ENCODE assay signal across 8 cellular contexts in the genomic region with DNA sequence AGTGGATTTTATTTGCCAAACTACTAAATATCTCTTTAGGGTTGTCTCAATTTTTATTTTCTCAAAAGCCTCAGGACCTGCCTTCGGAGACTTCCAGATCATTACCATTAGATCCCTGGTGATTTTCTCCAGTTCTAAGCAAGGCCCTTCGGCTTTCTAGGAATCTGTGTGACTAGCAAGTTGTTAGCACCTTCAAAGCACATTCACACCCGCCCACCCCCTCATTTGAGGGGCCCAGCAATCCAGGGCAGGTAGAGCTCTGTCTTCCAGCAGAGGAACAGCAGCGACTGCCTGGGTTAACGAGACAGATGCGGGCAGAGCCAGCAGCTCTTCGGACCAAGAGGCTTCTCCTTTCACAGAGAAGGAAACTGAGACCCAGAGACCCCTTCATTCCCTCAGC. TPM values are rescaled to one million over a fixed set of nuclear protein-coding genes. Genes with fewer than 3 reads are reported as not detected.
A peak's percentile ranks its signal among the peaks of the same experiment; 100 is the strongest.
DNase-seq lines count a peak whose midpoint lies in the region; ATAC-seq, FAIRE-seq and TF ChIP-seq lines count a peak whose summit lies in the region.
"Had no signal": no experiment of that assay in that cellular context is flagged by ENCODE, and none has a peak within 500 bp of the region (broad histone marks: within the 10 kb centered on the region; RNA-seq: fewer than 3 reads in every experiment).

No MANE protein-coding gene starts in this region.

- H4K91ac ChIP-seq in IMR-90 (ENCODE audit: insufficient read depth, low read depth, low read length) = peak overlapping the region; percentile 90

- H3K4me1 ChIP-seq in IMR-90 (ENCODE audit: control insufficient read depth, insufficient read depth, low read length) = peaks cover 38% of the 10 kb centered on the region
- peaks cover 35 to 57% of the 10 kb centered on the region in 2 donors for H3K4me1 ChIP-seq in kidney (ENCODE audit: control insufficient read depth in 1 of 2, insufficient read depth in 1 of 2, low read depth in 1 of 2, low read length in 2 of 2)
- peaks cover 9 to 65% (median 44%) of the 10 kb centered on the region in 5 donors for H3K4me1 ChIP-seq in subcutaneous abdominal adipose tissue (ENCODE audit: control insufficient read depth in 5 of 5, insufficient read depth in 5 of 5, low read length in 5 of 5)

- H2AK5ac ChIP-seq in IMR-90 (ENCODE audit: low read depth, low read length) = peak overlapping the region; percentile 98; the same call in 1 of the 2 replicates

- peak overlapping the region; percentile 79 for H3K27ac Mint-ChIP-seq in activated naive CD8-positive, alpha-beta T cell treated with anti-CD3 and anti-CD28 coated beads for 36 hours

- peak overlapping the region; percentile 82 to 95; a peak in 2 of 4 replicates for H4K8ac ChIP-seq in IMR-90 (ENCODE audit: low read depth in 2 of 2, low read length in 2 of 2)

- peak overlapping the region; percentile 28; the same call in 2 of the 3 replicates for H2BK15ac ChIP-seq in IMR-90 (ENCODE audit: low read depth, low read length)

- in situ Hi-C loops in IMR-90 (cut with MboI; ENCODE audit: low sequenced_read_pairs) = no loop called here

- H4K5ac ChIP-seq in IMR-90 (ENCODE audit: low read depth, low read length) = no peak overlapping the region

- peak overlapping the region; percentile 86 for H3K4me2 ChIP-seq in IMR-90 (ENCODE audit: low read depth, low read length)

- peak overlapping the region; percentile 94 for H3K23ac ChIP-seq in IMR-90 (ENCODE audit: low read depth, low read length)

- peak overlapping the region; percentile 57 for H3K18ac ChIP-seq in IMR-90 (ENCODE audit: low read depth, low read length)

- no peak overlapping the region for H2AFZ ChIP-seq in IMR-90 (replicated peaks; ENCODE audit: low read length, poor library complexity)

- no peaks in the 10 kb centered on the region for H3K27me3 ChIP-seq in IMR-90 (ENCODE audit: control insufficient read depth, insufficient read depth, low read length)
- H3K27me3 ChIP-seq in subcutaneous abdominal adipose tissue (ENCODE audit: control insufficient read depth in 5 of 5, insufficient read depth in 4 of 5, low read length in 5 of 5) = no peaks in the 10 kb centered on the region

- H2BK5ac ChIP-seq in IMR-90 (ENCODE audit: low read depth, low read length, poor library complexity, severe bottlenecking) = peak overlapping the region; percentile 89

- H3K36me3 ChIP-seq in IMR-90 (ENCODE audit: control insufficient read depth, insufficient read depth, low read length) = peaks cover 63% of the 10 kb centered on the region
- H3K36me3 ChIP-seq in kidney (ENCODE audit: control insufficient read depth in 1 of 2, insufficient read depth in 2 of 2, low read length in 2 of 2) = peaks cover 31 to 50% of the 10 kb centered on the region in 2 donors
- peaks cover 0 to 55% (median 51%) of the 10 kb centered on the region in 5 donors for H3K36me3 ChIP-seq in subcutaneous abdominal adipose tissue (ENCODE audit: control insufficient read depth in 5 of 5, insufficient read depth in 5 of 5, low read length in 5 of 5)

- peak overlapping the region; percentile 99 for H2AK9ac ChIP-seq in IMR-90 (replicated peaks; ENCODE audit: low read depth, low read length, poor library complexity)

- intact Hi-C loops in IMR-90 (cut with micrococcal nuclease) = loop anchor here (2.0 kb wide), 1 partner anchor 20 kb away; no protein-coding TSS in a partner anchor
- intact Hi-C loops in kidney (cut with DNase I) = no loop called here

- H3K4me1 Mint-ChIP-seq in activated naive CD8-positive, alpha-beta T cell treated with anti-CD3 and anti-CD28 coated beads for 36 hours = peaks cover 80% of the 10 kb centered on the region

- TF ChIP-seq CTCF in IMR-90 (conservative IDR thresholded peaks at IDR 0.05; ENCODE audit: low read depth, low read length) (no peak), kidney (IDR thresholded peaks at IDR 0.05; ENCODE audit: borderline replicate concordance, extremely low read depth, insufficient read depth) (no peak)

- H4K20me1 ChIP-seq in IMR-90 (ENCODE audit: insufficient read depth, low read length) = peaks cover 65% of the 10 kb centered on the region

- H3K27me3 Mint-ChIP-seq in activated naive CD8-positive, alpha-beta T cell treated with anti-CD3 and anti-CD28 coated beads for 36 hours = no peaks in the 10 kb centered on the region

- dilution Hi-C loops in IMR-90 (cut with HindIII; ENCODE audit: low sequenced_read_pairs, unreplicated experiment) = no loop called here

- H3K4me3 ChIP-seq in IMR-90 (ENCODE audit: insufficient read depth, low read depth, low read length) = peak overlapping the region; percentile 94
- peak overlapping the region; percentile 72 to 85 for H3K4me3 ChIP-seq in kidney (ENCODE audit: low read length in 2 of 2)
- H3K4me3 ChIP-seq in subcutaneous abdominal adipose tissue (ENCODE audit: low read depth in 1 of 5, low read length in 5 of 5) = peak overlapping the region in 3 of 5 donors; percentile 82 to 89 (median 84)

- H3K4me3 Mint-ChIP-seq in activated naive CD8-positive, alpha-beta T cell treated with anti-CD3 and anti-CD28 coated beads for 36 hours = peak overlapping the region; percentile 95

- H3K9ac ChIP-seq in IMR-90 (ENCODE audit: low read depth, low read length) = peak overlapping the region; percentile 98
- H3K9ac ChIP-seq in kidney (ENCODE audit: low read length in 2 of 2) = peak overlapping the region; percentile 2 to 89
- H3K9ac ChIP-seq in subcutaneous abdominal adipose tissue (ENCODE audit: low read length in 5 of 5) = no peak overlapping the region

- peaks cover 0 to 59% of the 10 kb centered on the region in 2 experiments; a peak in 3 of 4 replicates for H3K79me1 ChIP-seq in IMR-90 (ENCODE audit: low read depth in 1 of 2, low read length in 2 of 2)

- H3K14ac ChIP-seq in IMR-90 (replicated peaks; ENCODE audit: low read depth, low read length) = peak overlapping the region; percentile 98

- H3K9me3 ChIP-seq in IMR-90 (ENCODE audit: control insufficient read depth, insufficient read depth, low read length) (no peaks in the 10 kb centered on the region), kidney (ENCODE audit: control insufficient read depth in 1 of 2, low read length in 2 of 2) (no peaks in the 10 kb centered on the region), subcutaneous abdominal adipose tissue (ENCODE audit: control insufficient read depth in 5 of 5, low read length in 5 of 5) (no peaks in the 10 kb centered on the region)

- no peak overlapping the region for H2BK20ac ChIP-seq in IMR-90 (ENCODE audit: low read depth, low read length)

- BruUV-seq in IMR-90 (replicated peaks; lab: Mats Ljungman, UMichigan) = no TSS peak

- WGBS in IMR-90 (ENCODE audit: extremely low coverage in 2 of 2, insufficient read length in 1 of 2), 2 experiments = no CpG with 5 or more reads among the region's 7 CpGs

- no peak for ATAC-seq in IMR-90 (ENCODE audit: low read depth)
- ATAC-seq in HG03139 (IDR thresholded peaks at IDR 0.05; ENCODE audit: unreplicated experiment) = no peak

- no peaks in the 10 kb centered on the region for H3K9me3 Mint-ChIP-seq in activated naive CD8-positive, alpha-beta T cell treated with anti-CD3 and anti-CD28 coated beads for 36 hours

- peak overlapping the region; percentile 95; the same call in 1 of the 2 replicates for H3K56ac ChIP-seq in IMR-90 (ENCODE audit: extremely low read depth, insufficient read depth, low read length)

- H3K36me3 Mint-ChIP-seq in activated naive CD8-positive, alpha-beta T cell treated with anti-CD3 and anti-CD28 coated beads for 36 hours = peaks cover 63% of the 10 kb centered on the region

- CTCF ChIA-PET in IMR-90 (lab: Yijun Ruan, JAX) = no interaction called here

- POLR2A ChIA-PET in IMR-90 (lab: Charles Lee; ENCODE audit: unreplicated experiment) = no interaction called here

- FAIRE-seq in kidney (lab: Jason Lieb, UNC) = no peak

- no peak for TF ChIP-seq POLR2A in IMR-90 (IDR thresholded peaks at IDR 0.05; ENCODE audit: low read depth, low read length)

- H3K4ac ChIP-seq in IMR-90 (ENCODE audit: low read depth, low read length) = peak overlapping the region; percentile 97

- DNase-seq in IMR-90 (no peak), kidney (no peak), NCI-H2107 treated with DMSO at 0.1 percent for 48 hours (lab: John Stamatoyannopoulos, UW; ENCODE audit: unreplicated experiment) (no peak), NOMO-1 treated with DMSO at 0.1 percent for 48 hours (lab: John Stamatoyannopoulos, UW; ENCODE audit: unreplicated experiment) (no peak)
- no peak for DNase-seq in activated naive CD8-positive, alpha-beta T cell treated with anti-CD3 and anti-CD28 coated beads for 36 hours
- DNase-seq: islet precursor cell had no signal

- TF ChIP-seq RAD21 in IMR-90 (IDR thresholded peaks at IDR 0.05; ENCODE audit: low read length) = no peak

- peak overlapping the region; percentile 100 for H3K27ac ChIP-seq in IMR-90 (ENCODE audit: insufficient read depth, low read length)
- peak overlapping the region; percentile 90 to 91 for H3K27ac ChIP-seq in kidney (ENCODE audit: low read depth in 2 of 2, low read length in 2 of 2)
- peak overlapping the region; percentile 93 for H3K27ac ChIP-seq in subcutaneous abdominal adipose tissue (ENCODE audit: low read depth, low read length)

- H3K9me1 ChIP-seq in IMR-90 (ENCODE audit: insufficient read depth, low read length) = peaks cover 37% of the 10 kb centered on the region

- H2BK120ac ChIP-seq in IMR-90 (ENCODE audit: low read depth, low read length) = 0 out of 2 replicates have a peak overlapping the region, but pooled peaks have one; percentile 21

TF ChIP-seq in IMR-90, 13 proteins besides CTCF, POLR2A, EP300 and RAD21 (continues in another document):
- TF ChIP-seq RFX5 (IDR thresholded peaks at IDR 0.05; ENCODE audit: low read depth, low read length) = no peak
- TF ChIP-seq NFE2L2 (IDR thresholded peaks at IDR 0.05; ENCODE audit: low read depth, low read length) = no peak
- TF ChIP-seq FOS (IDR thresholded peaks at IDR 0.05; ENCODE audit: low read depth, low read length) = no peak
- TF ChIP-seq RCOR1 (IDR thresholded peaks at IDR 0.05; ENCODE audit: insufficient replicate concordance, low read length) = no peak
- no peak for TF ChIP-seq MAFK (IDR thresholded peaks at IDR 0.05; ENCODE audit: low read depth, low read length)
- TF ChIP-seq, protein P1, sequence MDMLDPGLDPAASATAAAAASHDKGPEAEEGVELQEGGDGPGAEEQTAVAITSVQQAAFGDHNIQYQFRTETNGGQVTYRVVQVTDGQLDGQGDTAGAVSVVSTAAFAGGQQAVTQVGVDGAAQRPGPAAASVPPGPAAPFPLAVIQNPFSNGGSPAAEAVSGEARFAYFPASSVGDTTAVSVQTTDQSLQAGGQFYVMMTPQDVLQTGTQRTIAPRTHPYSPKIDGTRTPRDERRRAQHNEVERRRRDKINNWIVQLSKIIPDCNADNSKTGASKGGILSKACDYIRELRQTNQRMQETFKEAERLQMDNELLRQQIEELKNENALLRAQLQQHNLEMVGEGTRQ (IDR thresholded peaks at IDR 0.05; ENCODE audit: low read depth, low read length) = no peak
- TF ChIP-seq CEBPB (IDR thresholded peaks at IDR 0.05; ENCODE audit: low read depth, low read length) = no peak

RNA-seq across cellular contexts. Expression of a gene that starts 2.0 kb away (rescaled TPM):
- total RNA-seq in IMR-90 (2012; rRNA removed) (782 and 992 TPM in 2 replicates), kidney (313 TPM)
- polyA plus RNA-seq in IMR-90 (2012; rRNA removed) (725 and 739 TPM in 2 replicates), kidney (ENCODE audit: insufficient read depth, low read depth, low replicate concordance) (176 TPM)
- 709 and 1,014 TPM in 2 replicates for polyA plus RNA-seq in IMR-90 (2012; cell fraction: cytosol; rRNA removed)
- polyA plus RNA-seq in IMR-90 (2012; cell fraction: nucleus; rRNA removed; ENCODE audit: low replicate concordance) = 487 and 886 TPM in 2 replicates
- total RNA-seq in activated naive CD8-positive, alpha-beta T cell treated with anti-CD3 and anti-CD28 coated beads for 36 hours = 100 to 1,000 TPM; 372 to 385 TPM

Comparison
In these comparisons a context has a peak if more than half of its experiments do, and no peak if none do; other contexts are left out.
1. H3K9ac ChIP-seq: peak in IMR-90 (single experiment) and kidney (2 of 2); none in subcutaneous abdominal adipose tissue (0 of 5).
2. Peak in every context shown above with its lines, with median percentiles within 50 percentile points of each other: H3K27ac ChIP-seq and H3K4me3 ChIP-seq.